10 cellular contexts compared by ENCODE assay signal in genomic region chr17:76701471-76701967, GRCh38. TPM values are rescaled to one million over a fixed set of nuclear protein-coding genes. Genes with fewer than 3 reads are reported as not detected.
A peak's percentile ranks its signal among the peaks of the same experiment; 100 is the strongest.
DNase-seq lines count a peak whose midpoint lies in the region; ATAC-seq and TF ChIP-seq lines count a peak whose summit lies in the region.
"Had no signal": no experiment of that assay in that cellular context is flagged by ENCODE, and none has a peak within 500 bp of the region (broad histone marks: within the 10 kb centered on the region; RNA-seq: fewer than 3 reads in every experiment).

No MANE protein-coding gene starts in this region.

- no peak overlapping the region; the same call in 1 of the 2 replicates for H2AFZ ChIP-seq in GM23338
- H2AFZ ChIP-seq: PC-9 had no signal

- H3K4me1 ChIP-seq in GM23338 (ENCODE audit: insufficient read depth): peaks cover 35% of the 10 kb centered on the region
- H3K4me1 ChIP-seq in prostate gland (replicated peaks): peaks cover 16% of the 10 kb centered on the region

- DNase-seq in GM23338 (ENCODE audit: low spot score) (no peak), epithelial cell of prostate (ENCODE audit: low read depth, low spot score) (no peak), prostate gland (ENCODE audit: low spot score) (no peak), NCI-H446 treated with DMSO at 0.1 percent for 48 hours (lab: John Stamatoyannopoulos, UW) (no peak), DMS153 treated with DMSO at 0.1 percent for 48 hours (lab: John Stamatoyannopoulos, UW; ENCODE audit: unreplicated experiment) (no peak)
- DNase-seq in activated naive CD4-positive, alpha-beta T cell treated with anti-CD3 and anti-CD28 coated beads for 36 hours: no peak
- DNase-seq: activated CD4-positive, alpha-beta T cell treated with anti-CD3 and anti-CD28 coated beads, Interleukin-2, amount 50 U/mL, for 4 hours; cortex of kidney; NCI-H1092; PC-9 had no signal

- H3K9me2 ChIP-seq in GM23338 (ENCODE audit: insufficient read depth): no peaks in the 10 kb centered on the region

- no peaks in the 10 kb centered on the region for H3K9me3 ChIP-seq in prostate gland

- H3K27me3 ChIP-seq in GM23338 (ENCODE audit: insufficient read depth) (no peaks in the 10 kb centered on the region), prostate gland (replicated peaks; ENCODE audit: insufficient read depth) (no peaks in the 10 kb centered on the region)

- peaks cover 13% of the 10 kb centered on the region for H3K27me3 Mint-ChIP-seq in GM23338 (ENCODE audit: insufficient read depth, low read depth, poor library complexity)
- H3K27me3 Mint-ChIP-seq in activated naive CD4-positive, alpha-beta T cell treated with anti-CD3 and anti-CD28 coated beads for 36 hours (ENCODE audit: low read depth): no peaks in the 10 kb centered on the region

- ATAC-seq in GM23338: no peak; the same call in 1 of the 3 replicates

- TF ChIP-seq CTCF in GM23338 (conservative IDR thresholded peaks at IDR 0.05; ENCODE audit: low read depth in 2 of 2) (no peak), prostate gland (IDR thresholded peaks at IDR 0.05) (no peak)

- no peak for TF ChIP-seq POLR2A in prostate gland (IDR thresholded peaks at IDR 0.05)

- H3K36me3 Mint-ChIP-seq in GM23338 (ENCODE audit: low read depth): no peaks in the 10 kb centered on the region
- no peaks in the 10 kb centered on the region for H3K36me3 Mint-ChIP-seq in activated naive CD4-positive, alpha-beta T cell treated with anti-CD3 and anti-CD28 coated beads for 36 hours (ENCODE audit: low read depth)

- WGBS in prostate gland: 27% methylated on average over 11 of the region's 11 CpGs

- H3F3A ChIP-seq in GM23338 (replicated peaks; ENCODE audit: low read depth): no peaks in the 10 kb centered on the region

- peaks cover 41% of the 10 kb centered on the region for H3K4me1 Mint-ChIP-seq in GM23338
- no peaks in the 10 kb centered on the region for H3K4me1 Mint-ChIP-seq in activated naive CD4-positive, alpha-beta T cell treated with anti-CD3 and anti-CD28 coated beads for 36 hours (ENCODE audit: low read depth)

- H3K4me3 Mint-ChIP-seq in GM23338: peak overlapping the region; percentile 0; the same call in 1 of the 3 replicates
- no peak overlapping the region for H3K4me3 Mint-ChIP-seq in activated naive CD4-positive, alpha-beta T cell treated with anti-CD3 and anti-CD28 coated beads for 36 hours

- CTCF ChIA-PET in activated naive CD4-positive, alpha-beta T cell treated with anti-CD3 and anti-CD28 coated beads for 36 hours (lab: Charles Lee): interaction anchor here (1.0 kb wide), 1 partner anchor 20 kb away, joined by 3 read pairs; no protein-coding TSS in a partner anchor

- H3K4me3 ChIP-seq in GM23338: no peak overlapping the region
- H3K4me3 ChIP-seq in prostate gland: no peak overlapping the region
- H3K4me3 ChIP-seq: PC-9 had no signal

- H3K9me3 Mint-ChIP-seq in GM23338: no peaks in the 10 kb centered on the region; the same call in 2 of the 3 replicates
- no peaks in the 10 kb centered on the region for H3K9me3 Mint-ChIP-seq in activated naive CD4-positive, alpha-beta T cell treated with anti-CD3 and anti-CD28 coated beads for 36 hours

- intact Hi-C loops in prostate gland (cut with DNase I): no loop called here
- intact Hi-C loops in activated naive CD4-positive, alpha-beta T cell treated with anti-CD3 and anti-CD28 coated beads for 36 hours (cut with micrococcal nuclease): no loop called here

- H3K36me3 ChIP-seq in GM23338 (ENCODE audit: insufficient read depth) (no peaks in the 10 kb centered on the region), prostate gland (no peaks in the 10 kb centered on the region)

- H3K27ac Mint-ChIP-seq in GM23338: no peak overlapping the region
- H3K27ac Mint-ChIP-seq in activated naive CD4-positive, alpha-beta T cell treated with anti-CD3 and anti-CD28 coated beads for 36 hours: no peak overlapping the region

- no peaks in the 10 kb centered on the region; the same call in 1 of the 2 replicates for H4K20me1 ChIP-seq in GM23338 (replicated peaks; ENCODE audit: insufficient read depth)

- H3K27ac ChIP-seq in GM23338 (ENCODE audit: low read depth): peak overlapping the region; percentile 66; the same call in 1 of the 2 replicates
- H3K27ac ChIP-seq in epithelial cell of prostate: peak overlapping the region; percentile 75
- peak overlapping the region; percentile 80 to 85 for H3K27ac ChIP-seq in prostate gland
- H3K27ac ChIP-seq: PC-9 had no signal

- H3K4me2 ChIP-seq in GM23338: peak overlapping the region; percentile 63
- H3K4me2 ChIP-seq: PC-9 had no signal

- H3K79me2 ChIP-seq in GM23338 (replicated peaks; ENCODE audit: insufficient read depth): peaks cover 21% of the 10 kb centered on the region

TF ChIP-seq in GM23338, 12 proteins besides CTCF, POLR2A, EP300 and RAD21:
- TF ChIP-seq JUNB (IDR thresholded peaks at IDR 0.05; ENCODE audit: unreplicated experiment): no peak
- TF ChIP-seq NANOG (IDR thresholded peaks at IDR 0.05; ENCODE audit: borderline replicate concordance): no peak
TF ChIP-seq in GM23338: peak in this region for 0.

RNA-seq across cellular contexts. Expression of gene MXRA7, which starts 9.2 kb away (rescaled TPM):
- 29.2 and 46.6 TPM in 2 replicates for total RNA-seq in GM23338 (2014; rRNA removed; shearing (Covaris generic))
- 11.4 and 12.1 TPM in 2 replicates for polyA plus RNA-seq in GM23338 (2016; fragmentation: Nextera tagmentation; extraction: Ambion mirVana)
- total RNA-seq in prostate gland: 100 to 1,000 TPM in 1 of 2 donors, 10 to 100 TPM in 1; 76.1 to 285 TPM
- total RNA-seq in activated naive CD4-positive, alpha-beta T cell treated with anti-CD3 and anti-CD28 coated beads for 36 hours: 1 to 10 TPM; 3.8 to 4.2 TPM

RNA-seq across cellular contexts. Expression of gene JMJD6, which starts 24.9 kb away (rescaled TPM):
- total RNA-seq in GM23338 (2014; rRNA removed; shearing (Covaris generic)): 11.3 and 12.8 TPM in 2 replicates
- 11.4 and 12.7 TPM in 2 replicates for polyA plus RNA-seq in GM23338 (2016; fragmentation: Nextera tagmentation; extraction: Ambion mirVana)
- total RNA-seq in prostate gland: 10 to 100 TPM; 17.7 to 40.5 TPM
- total RNA-seq in activated naive CD4-positive, alpha-beta T cell treated with anti-CD3 and anti-CD28 coated beads for 36 hours: 10 to 100 TPM; 33.0 to 33.6 TPM

RNA-seq across cellular contexts. Expression of gene METTL23, which starts 25.1 kb away (rescaled TPM):
- total RNA-seq in GM23338 (2014; rRNA removed; shearing (Covaris generic)): 41.6 and 43.2 TPM in 2 replicates
- 51.6 and 55.9 TPM in 2 replicates for polyA plus RNA-seq in GM23338 (2016; fragmentation: Nextera tagmentation; extraction: Ambion mirVana)
- 10 to 100 TPM; 39.5 to 47.9 TPM for total RNA-seq in prostate gland
- total RNA-seq in activated naive CD4-positive, alpha-beta T cell treated with anti-CD3 and anti-CD28 coated beads for 36 hours: 10 to 100 TPM; 18.9 to 20.0 TPM

RNA-seq across cellular contexts. Expression of gene SRSF2, which starts 35.6 kb away (rescaled TPM):
- 524 and 547 TPM in 2 replicates for total RNA-seq in GM23338 (2014; rRNA removed; shearing (Covaris generic))
- 305 and 317 TPM in 2 replicates for polyA plus RNA-seq in GM23338 (2016; fragmentation: Nextera tagmentation; extraction: Ambion mirVana)
- 100 to 1,000 TPM; 217 to 316 TPM for total RNA-seq in prostate gland
- 100 to 1,000 TPM; 241 to 263 TPM for total RNA-seq in activated naive CD4-positive, alpha-beta T cell treated with anti-CD3 and anti-CD28 coated beads for 36 hours

RNA-seq across cellular contexts. Expression of gene MFSD11, which starts 36.4 kb away (rescaled TPM):
- 25.5 and 35.3 TPM in 2 replicates for total RNA-seq in GM23338 (2014; rRNA removed; shearing (Covaris generic))
- polyA plus RNA-seq in GM23338 (2016; fragmentation: Nextera tagmentation; extraction: Ambion mirVana): 9.3 and 10.2 TPM in 2 replicates
- 10 to 100 TPM; 26.7 to 44.3 TPM for total RNA-seq in prostate gland
- total RNA-seq in activated naive CD4-positive, alpha-beta T cell treated with anti-CD3 and anti-CD28 coated beads for 36 hours: 10 to 100 TPM; 15.0 to 15.8 TPM
